Comparison of ENCODE assay signal across 8 cellular contexts in genomic region chr16:352547-353403, GRCh38. TPM values are rescaled to one million over a fixed set of nuclear protein-coding genes. Genes with fewer than 3 reads are reported as not detected.
A peak's percentile ranks its signal among the peaks of the same experiment; 100 is the strongest.
DNase-seq lines count a peak whose midpoint lies in the region; ATAC-seq and TF ChIP-seq lines count a peak whose summit lies in the region.

AXIN1 (minus strand) TSS chr16:352723; CDS start chr16:347025, 5,698 bp downstream.

- H3K27me3 ChIP-seq in WERI-Rb-1 (ENCODE audit: insufficient read depth, low read depth, severe bottlenecking) (no peaks in the 10 kb centered on the region), breast epithelium (no peaks in the 10 kb centered on the region), iPS-20b (ENCODE audit: insufficient read depth, low read length) (no peaks in the 10 kb centered on the region)

- intact Hi-C loops in breast epithelium (cut with DNase I; ENCODE audit: low total_unique reads) = loop anchor here (2.0 to 10.0 kb wide), 2 partner anchors 72 to 118 kb away; partner anchors contain the start of genes FAM234A and RAB11FIP3

- TF ChIP-seq CTCF in WERI-Rb-1 (IDR thresholded peaks at IDR 0.05; ENCODE audit: low read depth, low read length) (peak; percentile 46), breast epithelium (IDR thresholded peaks at IDR 0.05) (peak in 1 of 3 donors; percentile 40)

- H3K9me3 ChIP-seq in WERI-Rb-1 (ENCODE audit: severe bottlenecking) (no peaks in the 10 kb centered on the region), breast epithelium (no peaks in the 10 kb centered on the region), iPS-20b (ENCODE audit: insufficient read depth, low read depth, low read length) (no peaks in the 10 kb centered on the region)

- H3K27ac ChIP-seq in WERI-Rb-1 (peak within 1 kb of the TSS; percentile 56), breast epithelium (peak within 1 kb of the TSS; percentile 42 to 79), iPS-20b (ENCODE audit: low read length) (no peak within 1 kb of the TSS), skin epidermis (peak within 1 kb of the TSS in 20 of 21 experiments; percentile 43 to 92 (median 72))

- peak; percentile 46 for ATAC-seq in GM18858 (IDR thresholded peaks at IDR 0.05; ENCODE audit: unreplicated experiment)
- ATAC-seq in HG03108 (IDR thresholded peaks at IDR 0.05; ENCODE audit: unreplicated experiment) = peak; percentile 40

- H3K4me3 ChIP-seq in WERI-Rb-1 (ENCODE audit: low read depth, low read length) = peak within 1 kb of the TSS; percentile 62
- H3K4me3 ChIP-seq in breast epithelium = peak within 1 kb of the TSS; percentile 70 to 96 (median 77)
- H3K4me3 ChIP-seq in iPS-20b (ENCODE audit: low read length) = peak within 1 kb of the TSS; percentile 77
- H3K4me3 ChIP-seq in skin epidermis = peak within 1 kb of the TSS; percentile 48 to 89 (median 73)

- no peak for TF ChIP-seq POLR2A in breast epithelium (IDR thresholded peaks at IDR 0.05)

- H3K36me3 ChIP-seq in WERI-Rb-1 = peaks cover 22% of the 10 kb centered on the region
- H3K36me3 ChIP-seq in breast epithelium = no peaks in the 10 kb centered on the region
- H3K36me3 ChIP-seq in iPS-20b (ENCODE audit: insufficient read depth, low read depth, low read length) = peaks cover 12% of the 10 kb centered on the region; the same call in 1 of the 2 replicates

- H3K4me1 ChIP-seq in breast epithelium (peaks cover 0 to 5% of the 10 kb centered on the region in 2 donors), iPS-20b (ENCODE audit: insufficient read depth, low read length) (no peaks in the 10 kb centered on the region)

- H3K9ac ChIP-seq in iPS-20b (ENCODE audit: low read depth, low read length) = peak within 1 kb of the TSS; percentile 77; the same call in 1 of the 2 replicates

- DNase-seq in A172 (ENCODE audit: low spot score) (peak; percentile 95), NCI-H2227 (lab: John Stamatoyannopoulos, UW; ENCODE audit: unreplicated experiment) (peak; percentile 99), WERI-Rb-1 (peak; percentile 100), breast epithelium (ENCODE audit: low spot score in 2 of 2) (peak; percentile 100)

RNA-seq across cellular contexts. Expression of gene AXIN1, which starts in this region (rescaled TPM):
- total RNA-seq in A172 (2014; rRNA removed; shearing (Covaris generic)) = 39.0 and 50.5 TPM in 2 replicates
- total RNA-seq in breast epithelium = 10 to 100 TPM; 16.5 to 22.6 (median 22.4) TPM
